10 cellular contexts compared by ENCODE assay signal in genomic region chr1:65793359-65793732, GRCh38. TPM values are rescaled to one million over a fixed set of nuclear protein-coding genes. Genes with fewer than 3 reads are reported as not detected.
DNase-seq lines count a peak whose midpoint lies in the region; ATAC-seq, FAIRE-seq and TF ChIP-seq lines count a peak whose summit lies in the region.
"Had no signal": no experiment of that assay in that cellular context is flagged by ENCODE, and none has a peak within 500 bp of the region (broad histone marks: within the 10 kb centered on the region; RNA-seq: fewer than 3 reads in every experiment).

No MANE protein-coding gene starts in this region.

- no peak for TF ChIP-seq CTCF in WTC11 (IDR thresholded peaks at IDR 0.05)
- TF ChIP-seq CTCF in suprapubic skin (IDR thresholded peaks at IDR 0.05), result no peak
- no peak for TF ChIP-seq CTCF in uterus (IDR thresholded peaks at IDR 0.05)

- H3K27ac ChIP-seq in iPS-18a (ENCODE audit: low read length) (no peak overlapping the region), suprapubic skin (no peak overlapping the region), uterus (no peak overlapping the region)
- H3K27ac ChIP-seq: C4-2B had no signal

- FAIRE-seq in GM19239 (lab: Jason Lieb, UNC), result no peak

- WGBS in suprapubic skin, result 7% methylated on average over 16 of the region's 20 CpGs

- H3K27me3 Mint-ChIP-seq in T-helper 2 cell treated with Interferon-gamma antibody and Interleukin-4, amounts not matched to agents 5 μg/mL and 100 μg/mL, for 36 hours (ENCODE audit: low read depth), result peaks cover 65% of the 10 kb centered on the region
- H3K27me3 Mint-ChIP-seq in WTC11 (ENCODE audit: low read depth), result peaks cover 83% of the 10 kb centered on the region

- TF ChIP-seq EP300 in suprapubic skin (IDR thresholded peaks at IDR 0.05), result no peak

- no peak overlapping the region for H3K9ac ChIP-seq in iPS-18a (ENCODE audit: low read length)

- H3K9me3 ChIP-seq in iPS-18a (ENCODE audit: control insufficient read depth, low read depth, low read length), result no peaks in the 10 kb centered on the region
- peaks cover 6% of the 10 kb centered on the region for H3K9me3 ChIP-seq in suprapubic skin
- no peaks in the 10 kb centered on the region for H3K9me3 ChIP-seq in uterus

- POLR2A ChIA-PET in WTC11 (lab: Charles Lee), result no interaction called here

- no peaks in the 10 kb centered on the region for H3K36me3 ChIP-seq in iPS-18a (ENCODE audit: control insufficient read depth, low read depth, low read length)
- H3K36me3 ChIP-seq in suprapubic skin, result no peaks in the 10 kb centered on the region
- H3K36me3 ChIP-seq in uterus, result no peaks in the 10 kb centered on the region

- CTCF ChIA-PET in WTC11 (lab: Charles Lee), result no interaction called here

- no peaks in the 10 kb centered on the region for H3K36me3 Mint-ChIP-seq in T-helper 2 cell treated with Interferon-gamma antibody and Interleukin-4, amounts not matched to agents 5 μg/mL and 100 μg/mL, for 36 hours (ENCODE audit: low read depth)
- peaks cover 4% of the 10 kb centered on the region; the same call in 1 of the 2 replicates for H3K36me3 Mint-ChIP-seq in WTC11

- H3K27ac Mint-ChIP-seq in T-helper 2 cell treated with Interferon-gamma antibody and Interleukin-4, amounts not matched to agents 5 μg/mL and 100 μg/mL, for 36 hours, result no peak overlapping the region
- H3K27ac Mint-ChIP-seq in WTC11, result no peak overlapping the region

- H3K27me3 ChIP-seq in iPS-18a (ENCODE audit: control insufficient read depth, insufficient read depth, low read length) (peaks cover 69% of the 10 kb centered on the region), suprapubic skin (peaks cover 45% of the 10 kb centered on the region), uterus (peaks cover 0 to 6% of the 10 kb centered on the region in 2 donors)

- H3K4me1 ChIP-seq in iPS-18a (ENCODE audit: control insufficient read depth, low read depth, low read length), result no peaks in the 10 kb centered on the region
- peaks cover 14% of the 10 kb centered on the region for H3K4me1 ChIP-seq in suprapubic skin
- H3K4me1 ChIP-seq in uterus, result peaks cover 0 to 4% of the 10 kb centered on the region in 2 donors

- intact Hi-C loops in uterus (cut with DNase I; ENCODE audit: low total_unique reads), result no loop called here

- H3K4me1 Mint-ChIP-seq in T-helper 2 cell treated with Interferon-gamma antibody and Interleukin-4, amounts not matched to agents 5 μg/mL and 100 μg/mL, for 36 hours (ENCODE audit: low read depth), result peaks cover 6% of the 10 kb centered on the region
- peaks cover 12% of the 10 kb centered on the region for H3K4me1 Mint-ChIP-seq in WTC11

- H3K9me3 Mint-ChIP-seq in T-helper 2 cell treated with Interferon-gamma antibody and Interleukin-4, amounts not matched to agents 5 μg/mL and 100 μg/mL, for 36 hours, result peaks cover 9% of the 10 kb centered on the region
- H3K9me3 Mint-ChIP-seq in WTC11, result peaks cover 8% of the 10 kb centered on the region

- TF ChIP-seq POLR2A in suprapubic skin (IDR thresholded peaks at IDR 0.05), result no peak
- no peak for TF ChIP-seq POLR2A in uterus (IDR thresholded peaks at IDR 0.05)

- H3K4me3 ChIP-seq in iPS-18a (ENCODE audit: low read length) (peak overlapping the region; percentile 66), suprapubic skin (peak overlapping the region; percentile 39), uterus (no peak overlapping the region)

- no peak for DNase-seq in T-helper 2 cell treated with Interferon-gamma antibody and Interleukin-4, amounts not matched to agents 5 μg/mL and 100 μg/mL, for 36 hours (ENCODE audit: low spot score)
- DNase-seq in T-helper 2 cell, result no peak
- peak; percentile 27 for DNase-seq in WTC11 (ENCODE audit: low spot score)
- no peak for DNase-seq in suprapubic skin (ENCODE audit: low spot score in 2 of 2)
- no peak for DNase-seq in cortex of kidney (lab: John Stamatoyannopoulos, UW)
- DNase-seq in uterus, result no peak
- DNase-seq in GM19239 (ENCODE audit: insufficient read length, low spot score), result no peak
- DNase-seq: T-helper 9 cell had no signal

- H3K4me3 Mint-ChIP-seq in T-helper 2 cell treated with Interferon-gamma antibody and Interleukin-4, amounts not matched to agents 5 μg/mL and 100 μg/mL, for 36 hours, result peak overlapping the region; percentile 47
- peak overlapping the region; percentile 71 for H3K4me3 Mint-ChIP-seq in WTC11

- ATAC-seq in WTC11, result peak; percentile 53

TF ChIP-seq in WTC11, 78 proteins besides CTCF, POLR2A, EP300 and RAD21:
- TF ChIP-seq STAT6 (CRISPR knock-in tag; conservative IDR thresholded peaks at IDR 0.05; ENCODE audit: low read depth) (no peak), E2F4 (CRISPR knock-in tag; IDR thresholded peaks at IDR 0.05; ENCODE audit: borderline replicate concordance, low read depth) (no peak), MXD4 (CRISPR knock-in tag; IDR thresholded peaks at IDR 0.05; ENCODE audit: borderline replicate concordance) (no peak), MYBL2 (CRISPR knock-in tag; IDR thresholded peaks at IDR 0.05) (no peak), ZNF263 (CRISPR knock-in tag; IDR thresholded peaks at IDR 0.05; ENCODE audit: low read depth) (no peak), CBFB (CRISPR knock-in tag; IDR thresholded peaks at IDR 0.05; ENCODE audit: low read depth) (no peak), SMAD3 (CRISPR knock-in tag; IDR thresholded peaks at IDR 0.05; ENCODE audit: borderline replicate concordance) (no peak), ZNF219 (CRISPR knock-in tag; IDR thresholded peaks at IDR 0.05; ENCODE audit: borderline replicate concordance) (no peak), TCF7 (CRISPR knock-in tag; IDR thresholded peaks at IDR 0.05; ENCODE audit: low read depth) (no peak), CREB1 (CRISPR knock-in tag; IDR thresholded peaks at IDR 0.05) (no peak)
- TF ChIP-seq, protein P1, sequence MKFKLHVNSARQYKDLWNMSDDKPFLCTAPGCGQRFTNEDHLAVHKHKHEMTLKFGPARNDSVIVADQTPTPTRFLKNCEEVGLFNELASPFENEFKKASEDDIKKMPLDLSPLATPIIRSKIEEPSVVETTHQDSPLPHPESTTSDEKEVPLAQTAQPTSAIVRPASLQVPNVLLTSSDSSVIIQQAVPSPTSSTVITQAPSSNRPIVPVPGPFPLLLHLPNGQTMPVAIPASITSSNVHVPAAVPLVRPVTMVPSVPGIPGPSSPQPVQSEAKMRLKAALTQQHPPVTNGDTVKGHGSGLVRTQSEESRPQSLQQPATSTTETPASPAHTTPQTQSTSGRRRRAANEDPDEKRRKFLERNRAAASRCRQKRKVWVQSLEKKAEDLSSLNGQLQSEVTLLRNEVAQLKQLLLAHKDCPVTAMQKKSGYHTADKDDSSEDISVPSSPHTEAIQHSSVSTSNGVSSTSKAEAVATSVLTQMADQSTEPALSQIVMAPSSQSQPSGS (CRISPR knock-in tag; IDR thresholded peaks at IDR 0.05; ENCODE audit: borderline replicate concordance, low read depth), result no peak
- TF ChIP-seq, protein P2, sequence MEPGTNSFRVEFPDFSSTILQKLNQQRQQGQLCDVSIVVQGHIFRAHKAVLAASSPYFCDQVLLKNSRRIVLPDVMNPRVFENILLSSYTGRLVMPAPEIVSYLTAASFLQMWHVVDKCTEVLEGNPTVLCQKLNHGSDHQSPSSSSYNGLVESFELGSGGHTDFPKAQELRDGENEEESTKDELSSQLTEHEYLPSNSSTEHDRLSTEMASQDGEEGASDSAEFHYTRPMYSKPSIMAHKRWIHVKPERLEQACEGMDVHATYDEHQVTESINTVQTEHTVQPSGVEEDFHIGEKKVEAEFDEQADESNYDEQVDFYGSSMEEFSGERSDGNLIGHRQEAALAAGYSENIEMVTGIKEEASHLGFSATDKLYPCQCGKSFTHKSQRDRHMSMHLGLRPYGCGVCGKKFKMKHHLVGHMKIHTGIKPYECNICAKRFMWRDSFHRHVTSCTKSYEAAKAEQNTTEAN (CRISPR knock-in tag; IDR thresholded peaks at IDR 0.05), result no peak

RNA-seq across cellular contexts. Expression of gene PDE4B, which starts 0.7 kb away (rescaled TPM):
- total RNA-seq in WTC11 (2021) (4.4 to 8.0 TPM (median 4.5 TPM) in 3 replicates), suprapubic skin (10 to 100 TPM; 14.2 to 27.6 (median 16.7) TPM), uterus (10 to 100 TPM in 3 of 4 donors, 1 to 10 TPM in 1; 6.9 to 22.9 (median 17.8) TPM)

Comparison
In these comparisons a context has a peak if more than half of its experiments do, and no peak if none do; other contexts are left out.
1. H3K4me3 ChIP-seq: peak in iPS-18a (single experiment) and suprapubic skin (single experiment); none in uterus (0 of 2).